Comparison of ENCODE assay signal across 13 cellular contexts in the genomic region with DNA sequence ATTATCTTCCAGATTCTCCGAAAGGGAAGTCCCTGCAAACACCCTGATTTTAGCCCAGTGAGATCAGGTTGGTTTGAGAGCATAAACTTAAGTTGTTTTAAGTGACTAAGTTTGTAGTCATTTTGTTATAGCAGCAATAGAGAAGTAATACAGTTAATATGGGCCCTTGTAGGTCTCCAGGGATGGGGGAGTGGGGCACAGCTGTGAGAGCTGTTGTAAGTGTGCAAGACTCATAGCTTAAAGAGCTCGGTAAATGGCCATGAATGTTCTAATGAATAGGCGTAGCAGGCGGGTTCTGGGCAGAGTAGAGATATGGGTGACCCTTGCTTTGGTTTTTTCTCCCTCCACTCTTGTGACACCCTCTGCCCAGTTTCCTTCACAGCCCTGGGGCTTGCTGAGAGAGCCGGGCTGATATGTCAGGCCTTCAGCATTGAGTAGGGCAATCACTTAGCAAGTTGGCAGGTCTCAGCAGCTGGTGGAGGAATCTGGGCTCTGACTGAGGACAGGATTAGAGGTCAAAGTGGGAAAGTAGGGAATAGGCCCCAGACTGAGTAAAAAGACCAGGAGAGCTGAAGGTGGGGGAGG. TPM values are rescaled to one million over a fixed set of nuclear protein-coding genes. Genes with fewer than 3 reads are reported as not detected.
DNase-seq lines count a peak whose midpoint lies in the region; ATAC-seq and TF ChIP-seq lines count a peak whose summit lies in the region.
"Had no signal": no experiment of that assay in that cellular context is flagged by ENCODE, and none has a peak within 500 bp of the region (broad histone marks: within the 10 kb centered on the region; RNA-seq: fewer than 3 reads in every experiment).

No MANE protein-coding gene starts in this region.

- H3K27me3 ChIP-seq in BLaER1, result no peaks in the 10 kb centered on the region
- H3K27me3 ChIP-seq in PC-9 (ENCODE audit: insufficient read depth, low read depth), result no peaks in the 10 kb centered on the region
- no peaks in the 10 kb centered on the region for H3K27me3 ChIP-seq in endodermal cell (ENCODE audit: control insufficient read depth, insufficient read depth, low read length, poor library complexity, severe bottlenecking)
- H3K27me3 ChIP-seq in neuronal stem cell (ENCODE audit: control insufficient read depth in 3 of 3, insufficient read depth in 3 of 3, low read depth in 1 of 3, low read length in 3 of 3), result no peaks in the 10 kb centered on the region

- peak overlapping the region; percentile 50; the same call in 1 of the 2 replicates for H3K9ac ChIP-seq in BLaER1
- no peak overlapping the region for H3K9ac ChIP-seq in endodermal cell (ENCODE audit: extremely low read depth, low read length, poor library complexity, severe bottlenecking)
- no peak overlapping the region for H3K9ac ChIP-seq in neuronal stem cell (ENCODE audit: low read depth, low read length, poor library complexity)

- no peak overlapping the region for H4K8ac ChIP-seq in neuronal stem cell (ENCODE audit: low read depth, low read length)

- peak overlapping the region; percentile 68 for H4K91ac ChIP-seq in neuronal stem cell (ENCODE audit: low read depth, low read length, poor library complexity)

- 86 to 92% methylated on average over 4 to 5 of the region's 5 CpGs for WGBS in endodermal cell (ENCODE audit: insufficient coverage in 1 of 2, insufficient read length in 1 of 2), 2 experiments
- WGBS in neuronal stem cell (ENCODE audit: extremely low coverage in 2 of 2, insufficient read length in 2 of 2, insufficient replicate concordance in 1 of 2), 2 donors, result no CpG with 5 or more reads among the region's 5 CpGs

- no peaks in the 10 kb centered on the region for H3K9me3 Mint-ChIP-seq in endodermal cell
- no peaks in the 10 kb centered on the region for H3K9me3 Mint-ChIP-seq in activated T-cell treated with anti-CD3 and anti-CD28 coated beads, Interleukin-2, amount 50 U/mL, for 4 hours

- H3K27ac ChIP-seq in BLaER1 (peak overlapping the region; percentile 80), PC-9 (peak overlapping the region; percentile 41), endodermal cell (ENCODE audit: low read depth, low read length) (no peak overlapping the region), neuronal stem cell (replicated peaks; ENCODE audit: low read length) (no peak overlapping the region), RWPE1 (no peak overlapping the region)

- H4K20me1 ChIP-seq in BLaER1 (no peaks in the 10 kb centered on the region), PC-9 (ENCODE audit: insufficient read depth) (no peaks in the 10 kb centered on the region)

- no peak overlapping the region for H2BK5ac ChIP-seq in neuronal stem cell (ENCODE audit: low read length)

- H3K9me2 ChIP-seq in PC-9 (ENCODE audit: insufficient read depth), result no peaks in the 10 kb centered on the region

- POLR2A ChIA-PET in PC-9 (lab: Charles Lee; ENCODE audit: unreplicated experiment) (interaction anchor here (1.0 kb wide), 1 partner anchor 20 kb away, joined by 7 read pairs; no protein-coding TSS in a partner anchor), RWPE1 (lab: Yijun Ruan, JAX; ENCODE audit: low non-redundant PET) (no interaction called here)

- H3K36me3 ChIP-seq in BLaER1, result no peaks in the 10 kb centered on the region
- no peaks in the 10 kb centered on the region for H3K36me3 ChIP-seq in PC-9 (ENCODE audit: low read depth)
- no peaks in the 10 kb centered on the region for H3K36me3 ChIP-seq in endodermal cell (ENCODE audit: control insufficient read depth, insufficient read depth, low read length)
- no peaks in the 10 kb centered on the region for H3K36me3 ChIP-seq in neuronal stem cell (replicated peaks in 1 of 2; ENCODE audit: control insufficient read depth in 2 of 2, insufficient read depth in 2 of 2, low read length in 2 of 2)

- no peak for TF ChIP-seq CTCF in PC-9 (conservative IDR thresholded peaks at IDR 0.05)
- TF ChIP-seq CTCF in endodermal cell (conservative IDR thresholded peaks at IDR 0.05), result no peak
- TF ChIP-seq CTCF in RWPE1 (conservative IDR thresholded peaks at IDR 0.05; ENCODE audit: low read depth), result no peak

- no peaks in the 10 kb centered on the region for H3K36me3 Mint-ChIP-seq in endodermal cell (ENCODE audit: low read depth)
- H3K36me3 Mint-ChIP-seq in activated T-cell treated with anti-CD3 and anti-CD28 coated beads, Interleukin-2, amount 50 U/mL, for 4 hours (ENCODE audit: insufficient read depth), result peaks cover 2% of the 10 kb centered on the region

- H3K9me3 ChIP-seq in BLaER1 (no peaks in the 10 kb centered on the region), PC-9 (ENCODE audit: insufficient read depth, low read depth) (no peaks in the 10 kb centered on the region), endodermal cell (ENCODE audit: control insufficient read depth, low read length) (no peaks in the 10 kb centered on the region), neuronal stem cell (replicated peaks in 1 of 2; ENCODE audit: control insufficient read depth in 2 of 2, insufficient read depth in 1 of 2, low read depth in 1 of 2, low read length in 2 of 2) (no peaks in the 10 kb centered on the region)

- no peak overlapping the region for H2BK120ac ChIP-seq in neuronal stem cell (ENCODE audit: low read depth, low read length)

- BruUV-seq in PC-9 (replicated peaks; lab: Mats Ljungman, UMichigan), result no TSS peak

- H3F3A ChIP-seq in PC-9 (ENCODE audit: insufficient read depth, low read depth), result peaks cover 29% of the 10 kb centered on the region

- ATAC-seq in HG02870 (IDR thresholded peaks at IDR 0.05; ENCODE audit: unreplicated experiment), result no peak
- no peak for ATAC-seq in activated T-cell treated with anti-CD3 and anti-CD28 coated beads, Interleukin-2, amount 50 U/mL, for 4 hours
- ATAC-seq: left colon had no signal

- no peaks in the 10 kb centered on the region for H3K79me2 ChIP-seq in PC-9 (ENCODE audit: low read depth)

- H3K4me1 ChIP-seq in BLaER1 (peaks cover 79% of the 10 kb centered on the region), PC-9 (replicated peaks; ENCODE audit: insufficient read depth) (peaks cover 55% of the 10 kb centered on the region), endodermal cell (ENCODE audit: control insufficient read depth, insufficient read depth, low read length) (no peaks in the 10 kb centered on the region), neuronal stem cell (ENCODE audit: control insufficient read depth in 2 of 2, insufficient read depth in 1 of 2, low read depth in 1 of 2, low read length in 2 of 2) (peaks cover 3 to 18% of the 10 kb centered on the region in 2 donors)

- H3K4me3 ChIP-seq in BLaER1 (no peak overlapping the region), PC-9 (no peak overlapping the region), endodermal cell (ENCODE audit: low read length) (no peak overlapping the region), neuronal stem cell (ENCODE audit: low read length in 2 of 2) (no peak overlapping the region)

- no peak overlapping the region for H2AFZ ChIP-seq in PC-9
- no peak overlapping the region for H2AFZ ChIP-seq in neuronal stem cell (ENCODE audit: low read length)

- H3K14ac ChIP-seq in neuronal stem cell (ENCODE audit: low read length), result no peak overlapping the region

- H3K4me2 ChIP-seq in BLaER1 (peak overlapping the region; percentile 75), PC-9 (0 out of 2 replicates have a peak overlapping the region, but pooled peaks have one; percentile 30), neuronal stem cell (ENCODE audit: insufficient read depth, low read length, poor library complexity, severe bottlenecking) (no peak overlapping the region)

- no peak overlapping the region for H2BK15ac ChIP-seq in neuronal stem cell (ENCODE audit: low read length)

- no peak for DNase-seq in PC-9
- DNase-seq in endodermal cell, result no peak
- DNase-seq in neuronal stem cell (ENCODE audit: low spot score), result no peak
- no peak for DNase-seq in RWPE1 (ENCODE audit: low spot score)
- no peak for DNase-seq in SIG-M5 treated with dmso at 0.1 percent for 504 hours (lab: John Stamatoyannopoulos, UW; ENCODE audit: unreplicated experiment)
- DNase-seq in activated T-cell treated with anti-CD3 and anti-CD28 coated beads, Interleukin-2, amount 50 U/mL, for 4 hours, result no peak
- DNase-seq: activated T-cell treated with anti-CD3 and anti-CD28 coated beads, Interleukin-2, amount 50 U/mL, for 1 hour; left colon; NCI-H1105; NCI-H526 treated with DMSO at 0.1 percent for 48 hours; SHP77 had no signal

- H2AK5ac ChIP-seq in neuronal stem cell (ENCODE audit: low read depth, low read length), result peak overlapping the region; percentile 8

- intact Hi-C loops in PC-9 (cut with micrococcal nuclease; ENCODE audit: unreplicated experiment), result no loop called here

- CTCF ChIA-PET in PC-9 (lab: Charles Lee), result no interaction called here
- CTCF ChIA-PET in RWPE1 (lab: Yijun Ruan, JAX), result interaction anchor here (0.7 kb wide), 1 partner anchor 45 kb away, joined by 3 read pairs; no protein-coding TSS in a partner anchor

- H3K23ac ChIP-seq in neuronal stem cell (ENCODE audit: low read depth, low read length, poor library complexity), result no peak overlapping the region

- H3K27me3 Mint-ChIP-seq in endodermal cell (ENCODE audit: insufficient read depth), result no peaks in the 10 kb centered on the region
- peaks cover 1% of the 10 kb centered on the region for H3K27me3 Mint-ChIP-seq in activated T-cell treated with anti-CD3 and anti-CD28 coated beads, Interleukin-2, amount 50 U/mL, for 4 hours (ENCODE audit: low read depth)

- no peaks in the 10 kb centered on the region for H3K79me1 ChIP-seq in neuronal stem cell (ENCODE audit: low read depth, low read length)

- peak overlapping the region; percentile 15 for H3K18ac ChIP-seq in neuronal stem cell (ENCODE audit: low read length)

- H3K4me1 Mint-ChIP-seq in endodermal cell, result peaks cover 21% of the 10 kb centered on the region
- H3K4me1 Mint-ChIP-seq in activated T-cell treated with anti-CD3 and anti-CD28 coated beads, Interleukin-2, amount 50 U/mL, for 4 hours (ENCODE audit: low read depth), result peaks cover 43% of the 10 kb centered on the region

- no peak overlapping the region for H3K4ac ChIP-seq in neuronal stem cell (ENCODE audit: low read length)

- H3K4me3 Mint-ChIP-seq in endodermal cell, result no peak overlapping the region
- H3K4me3 Mint-ChIP-seq in activated T-cell treated with anti-CD3 and anti-CD28 coated beads, Interleukin-2, amount 50 U/mL, for 4 hours, result no peak overlapping the region

- peak overlapping the region; percentile 8 for H3K27ac Mint-ChIP-seq in endodermal cell

- H2BK12ac ChIP-seq in neuronal stem cell (ENCODE audit: low read length), result no peak overlapping the region

RNA-seq across cellular contexts. Expression of a gene that starts 16.0 kb away (rescaled TPM):
- 10.4 and 24.7 TPM in 2 replicates for total RNA-seq in PC-9 (2021)
- total RNA-seq in endodermal cell, result 100 to 1,000 TPM; 281 to 338 TPM
- polyA plus RNA-seq in endodermal cell (2013, experiment 1 of 2), result 319 TPM
- 289 TPM for polyA plus RNA-seq in endodermal cell (2013, experiment 2 of 2)
- polyA plus RNA-seq in neuronal stem cell (2013, experiment 1 of 2), result 99.9 TPM
- polyA plus RNA-seq in neuronal stem cell (2013, experiment 2 of 2), result 99.2 TPM
- 10 to 100 TPM; 15.1 to 17.1 (median 15.1) TPM for total RNA-seq in activated T-cell treated with anti-CD3 and anti-CD28 coated beads, Interleukin-2, amount 50 U/mL, for 4 hours

RNA-seq across cellular contexts. Expression of a gene that starts 44.3 kb away (rescaled TPM):
- total RNA-seq in PC-9 (2021) (7.6 and 9.0 TPM in 2 replicates), endodermal cell (1 to 10 TPM; 7.3 to 9.8 TPM)
- 7.4 TPM for polyA plus RNA-seq in endodermal cell (2013, experiment 1 of 2)
- polyA plus RNA-seq in endodermal cell (2013, experiment 2 of 2), result 7.7 TPM
- 3.8 TPM for polyA plus RNA-seq in neuronal stem cell (2013, experiment 1 of 2)
- polyA plus RNA-seq in neuronal stem cell (2013, experiment 2 of 2), result 4.4 TPM
- total RNA-seq in activated T-cell treated with anti-CD3 and anti-CD28 coated beads, Interleukin-2, amount 50 U/mL, for 4 hours, result 1 to 10 TPM; 5.5 to 9.3 (median 7.2) TPM

Comparison
In these comparisons a context has a peak if more than half of its experiments do, and no peak if none do; other contexts are left out.
1. H3K27ac ChIP-seq: peak in BLaER1 (single experiment) and PC-9 (single experiment); none in endodermal cell (single experiment), neuronal stem cell (single experiment) and RWPE1 (single experiment).
2. RNA of a gene that starts 16.0 kb away (total RNA-seq): 281 to 338 TPM in endodermal cell; 15.1 to 17.1 TPM in activated T-cell treated with anti-CD3 and anti-CD28 coated beads, Interleukin-2, amount 50 U/mL, for 4 hours and 10.4 to 24.7 TPM in PC-9; every median in the first group is over 10 times any median in the second.